8 cellular contexts compared by ENCODE assay signal in genomic region chr17:49996495-49997255, GRCh38. TPM values are rescaled to one million over a fixed set of nuclear protein-coding genes. Genes with fewer than 3 reads are reported as not detected.
A peak's percentile ranks its signal among the peaks of the same experiment; 100 is the strongest.
DNase-seq lines count a peak whose midpoint lies in the region; ATAC-seq and TF ChIP-seq lines count a peak whose summit lies in the region.

No MANE protein-coding gene starts in this region.

- H3K9me3 ChIP-seq in colonic mucosa: no peaks in the 10 kb centered on the region
- no peaks in the 10 kb centered on the region for H3K9me3 ChIP-seq in lower lobe of right lung

- peak overlapping the region; percentile 20 for H3K4me3 ChIP-seq in colonic mucosa
- H3K4me3 ChIP-seq in lower lobe of right lung: peak overlapping the region; percentile 51

- peak; percentile 96 for TF ChIP-seq CTCF in GM12873 (IDR thresholded peaks at IDR 0.05; ENCODE audit: insufficient read depth, low read depth, low read length, missing control alignments)
- TF ChIP-seq CTCF in colonic mucosa (IDR thresholded peaks at IDR 0.05): peak; percentile 97
- TF ChIP-seq CTCF in lower lobe of right lung (IDR thresholded peaks at IDR 0.05): peak; percentile 99

- H3K27me3 ChIP-seq in colonic mucosa (peaks cover 65% of the 10 kb centered on the region), lower lobe of right lung (ENCODE audit: low read depth) (peaks cover 91% of the 10 kb centered on the region)

- DNase-seq in NCI-H1105 treated with DMSO at 0.1 percent for 48 hours (lab: John Stamatoyannopoulos, UW): peak; percentile 60
- DNase-seq in activated CD4-positive, CD25-positive, alpha-beta regulatory T cell (lab: John Stamatoyannopoulos, UW): peak; percentile 37 to 59 (median 51)
- DNase-seq in colonic mucosa: peak; percentile 45
- peak; percentile 77 for DNase-seq in lower lobe of right lung
- DNase-seq in stimulated activated CD8-positive, alpha-beta memory T cell treated with anti-CD3 and anti-CD28 coated beads, Interleukin-15, amount 100 ng/mL, for 24 hours (ENCODE audit: low read depth): peak; percentile 61
- DNase-seq in NCI-H446 treated with DMSO at 0.1 percent for 48 hours (lab: John Stamatoyannopoulos, UW): no peak

- H3K4me1 ChIP-seq in colonic mucosa: peaks cover 11% of the 10 kb centered on the region
- peaks cover 45% of the 10 kb centered on the region for H3K4me1 ChIP-seq in lower lobe of right lung

- H3K27ac ChIP-seq in colonic mucosa: no peak overlapping the region
- H3K27ac ChIP-seq in lower lobe of right lung: no peak overlapping the region

- ATAC-seq in lower lobe of right lung (peak; percentile 60 to 72), GM18907 (IDR thresholded peaks at IDR 0.05; ENCODE audit: unreplicated experiment) (no peak)

- intact Hi-C loops in colonic mucosa (cut with DNase I): loop anchor here (2.0 to 5.0 kb wide), 3 partner anchors 44 to 429 kb away; no protein-coding TSS in a partner anchor
- intact Hi-C loops in lower lobe of right lung (cut with DNase I): loop anchor here (5.0 kb wide), 1 partner anchor 134 kb away; no protein-coding TSS in a partner anchor

- no peaks in the 10 kb centered on the region for H3K36me3 ChIP-seq in colonic mucosa
- no peaks in the 10 kb centered on the region for H3K36me3 ChIP-seq in lower lobe of right lung

- H3K9ac ChIP-seq in colonic mucosa (ENCODE audit: low read depth in 2 of 2, low read length in 2 of 2): peak overlapping the region in 1 of 2 donors; percentile 19

RNA-seq across cellular contexts. Expression of gene DLX3, which starts 1.7 kb away (rescaled TPM):
- total RNA-seq in colonic mucosa (under 1 TPM in 1 of 2 donors, not detected in 1; 0.21 TPM), lower lobe of right lung (0.38 TPM)

RNA-seq across cellular contexts. Expression of gene DLX4, which starts 27.7 kb away (rescaled TPM):
- total RNA-seq in colonic mucosa: under 1 TPM in 1 of 2 donors, not detected in 1; 0.49 TPM
- 3.0 TPM for total RNA-seq in lower lobe of right lung

RNA-seq across cellular contexts. Expression of gene ITGA3, which starts 59.2 kb away (rescaled TPM):
- 100 to 1,000 TPM; 111 to 116 TPM for total RNA-seq in colonic mucosa
- total RNA-seq in lower lobe of right lung: 162 TPM
